8 cellular contexts compared by ENCODE assay signal in genomic region chr15:74937602-74938371, GRCh38. TPM values are rescaled to one million over a fixed set of nuclear protein-coding genes. Genes with fewer than 3 reads are reported as not detected.
A peak's percentile ranks its signal among the peaks of the same experiment; 100 is the strongest.
DNase-seq lines count a peak whose midpoint lies in the region; ATAC-seq and TF ChIP-seq lines count a peak whose summit lies in the region.

Gene COX5A (minus strand): TSS chr15:74938073. CDS start chr15:74938014, 59 bp downstream.

- ATAC-seq in HG02642 (IDR thresholded peaks at IDR 0.05; ENCODE audit: poor library complexity, unreplicated experiment): peak; percentile 91
- peak; percentile 90 for ATAC-seq in thoracic aorta (ENCODE audit: insufficient number of reproducible peaks, low FRiP score, low read depth)

- peak within 1 kb of the TSS; percentile 98 for H3K4me3 Mint-ChIP-seq in activated naive CD8-positive, alpha-beta T cell
- H3K4me3 Mint-ChIP-seq in osteocyte (ENCODE audit: unreplicated experiment): peak within 1 kb of the TSS; percentile 83

- no peaks in the 10 kb centered on the region for H3K36me3 ChIP-seq in thoracic aorta

- peaks cover 0 to 16% of the 10 kb centered on the region in 2 donors for H3K4me1 ChIP-seq in thoracic aorta (ENCODE audit: control insufficient read depth in 1 of 2, low read depth in 2 of 2)

- peak within 1 kb of the TSS; percentile 88 for H3K4me3 ChIP-seq in GM12864 (ENCODE audit: low read depth, low read length)
- H3K4me3 ChIP-seq in thoracic aorta: peak within 1 kb of the TSS; percentile 88

- no peaks in the 10 kb centered on the region for H3K9me3 Mint-ChIP-seq in activated naive CD8-positive, alpha-beta T cell (ENCODE audit: low read depth)
- no peaks in the 10 kb centered on the region for H3K9me3 Mint-ChIP-seq in osteocyte (ENCODE audit: unreplicated experiment)

- H3K27me3 ChIP-seq in thoracic aorta (replicated peaks; ENCODE audit: insufficient read depth): no peaks in the 10 kb centered on the region

- no peaks in the 10 kb centered on the region for H3K27me3 Mint-ChIP-seq in activated naive CD8-positive, alpha-beta T cell
- H3K27me3 Mint-ChIP-seq in osteocyte (ENCODE audit: unreplicated experiment): no peaks in the 10 kb centered on the region

- DNase-seq in GM12864 (ENCODE audit: low read depth) (peak; percentile 89), NCI-H1092 treated with DMSO at 0.1 percent for 48 hours (lab: John Stamatoyannopoulos, UW) (peak; percentile 90), SKM-1 treated with dmso at 0.1 percent for 144 hours (lab: John Stamatoyannopoulos, UW; ENCODE audit: unreplicated experiment) (peak; percentile 94), glomerular visceral epithelial cell (ENCODE audit: extremely low spot score) (peak; percentile 96), osteocyte (ENCODE audit: extremely low spot score, unreplicated experiment) (peak; percentile 97), thoracic aorta (ENCODE audit: low spot score) (peak; percentile 94)

- H3K4me1 Mint-ChIP-seq in activated naive CD8-positive, alpha-beta T cell (ENCODE audit: low read depth): peaks cover 30% of the 10 kb centered on the region
- H3K4me1 Mint-ChIP-seq in osteocyte (ENCODE audit: unreplicated experiment): peaks cover 19% of the 10 kb centered on the region

- TF ChIP-seq CTCF in GM12864 (IDR thresholded peaks at IDR 0.05; ENCODE audit: low read depth, low read length, missing control alignments): no peak
- no peak for TF ChIP-seq CTCF in osteocyte (IDR thresholded peaks at IDR 0.05)
- TF ChIP-seq CTCF in thoracic aorta (IDR thresholded peaks at IDR 0.05): no peak

- peak within 1 kb of the TSS; percentile 87 for H3K27ac ChIP-seq in thoracic aorta

- H3K9me3 ChIP-seq in thoracic aorta: no peaks in the 10 kb centered on the region

- peak within 1 kb of the TSS; percentile 94 for H3K27ac Mint-ChIP-seq in activated naive CD8-positive, alpha-beta T cell
- H3K27ac Mint-ChIP-seq in osteocyte (ENCODE audit: unreplicated experiment): peak within 1 kb of the TSS; percentile 89

- peaks cover 3% of the 10 kb centered on the region for H3K36me3 Mint-ChIP-seq in activated naive CD8-positive, alpha-beta T cell
- H3K36me3 Mint-ChIP-seq in osteocyte (ENCODE audit: unreplicated experiment): peaks cover 2% of the 10 kb centered on the region

RNA-seq across cellular contexts. Expression of gene COX5A, which starts in this region (rescaled TPM):
- total RNA-seq in osteocyte (152 and 154 TPM in 2 replicates), thoracic aorta (10 to 100 TPM; 45.2 to 66.3 TPM)

Comparison
In these comparisons a context has a peak if more than half of its experiments do, and no peak if none do; other contexts are left out.
1. Peak in every context shown above with its lines: DNase-seq, ATAC-seq, H3K4me3 ChIP-seq and H3K27ac ChIP-seq.